Comparison of ENCODE assay signal across 12 cellular contexts in the genomic region with DNA sequence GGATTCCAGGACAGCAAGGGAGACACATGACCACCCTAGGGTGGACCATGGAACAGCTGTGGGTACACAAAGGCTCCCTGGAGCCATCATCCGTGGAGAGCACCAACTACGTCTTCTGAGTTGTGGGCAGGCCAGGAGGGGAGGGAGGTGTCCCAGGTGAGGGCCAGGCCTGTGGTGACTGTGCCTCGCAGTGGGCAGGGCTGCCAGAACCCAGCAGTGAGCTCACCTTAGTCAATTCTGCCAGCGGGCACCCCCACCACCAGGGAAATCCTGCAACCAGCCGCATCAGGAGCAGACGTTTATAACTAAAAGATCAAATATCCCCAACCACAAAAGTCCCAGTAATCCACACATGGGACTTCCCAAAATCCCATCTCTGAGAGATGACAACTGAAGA. TPM values are rescaled to one million over a fixed set of nuclear protein-coding genes. Genes with fewer than 3 reads are reported as not detected.
A peak's percentile ranks its signal among the peaks of the same experiment; 100 is the strongest.
DNase-seq lines count a peak whose midpoint lies in the region; ATAC-seq, FAIRE-seq and TF ChIP-seq lines count a peak whose summit lies in the region.
"Had no signal": no experiment of that assay in that cellular context is flagged by ENCODE, and none has a peak within 500 bp of the region (broad histone marks: within the 10 kb centered on the region; RNA-seq: fewer than 3 reads in every experiment).

No MANE protein-coding gene starts in this region.

- H3K27me3 ChIP-seq in HepG2 (ENCODE audit: control insufficient read depth in 1 of 2, insufficient read depth in 2 of 2, low read length in 2 of 2) = no peaks in the 10 kb centered on the region
- H3K27me3 ChIP-seq in stomach = no peaks in the 10 kb centered on the region
- no peaks in the 10 kb centered on the region for H3K27me3 ChIP-seq in ovary

- H2AFZ ChIP-seq in HepG2 (ENCODE audit: low read length) = no peak overlapping the region

- H3K9ac ChIP-seq in HepG2 (ENCODE audit: insufficient read depth, low read depth, low read length) = no peak overlapping the region
- H3K9ac ChIP-seq: SK-N-SH had no signal

- H3K36me3 ChIP-seq in HEK293 (ENCODE audit: control insufficient read depth in 2 of 2, insufficient read depth in 1 of 2, low read length in 2 of 2) (no peaks in the 10 kb centered on the region), HepG2 (replicated peaks in 1 of 2; ENCODE audit: control insufficient read depth in 1 of 2, insufficient read depth in 2 of 2, low read length in 2 of 2) (peaks cover 0 to 6% of the 10 kb centered on the region in 2 experiments; a peak in 1 of 5 replicates), stomach (no peaks in the 10 kb centered on the region), ovary (no peaks in the 10 kb centered on the region)

- peaks cover 94% of the 10 kb centered on the region for H3K79me2 ChIP-seq in HepG2 (ENCODE audit: insufficient read depth, low read length)

- no TSS peak for BruUV-seq in HepG2 (replicated peaks; lab: Mats Ljungman, UMichigan)

- H3K27me3 Mint-ChIP-seq in activated T-helper 17 cell treated with anti-CD3 and anti-CD28 coated beads, Interleukin-2, amount 50 U/mL, for 72 hours = no peaks in the 10 kb centered on the region
- H3K27me3 Mint-ChIP-seq: activated B cell treated with CpG ODN at 0.5 μM for 24 hours had no signal

- FAIRE-seq in HepG2 (lab: Jason Lieb, UNC) = no peak

- H3K27ac ChIP-seq in HEK293 (ENCODE audit: extremely low read depth, low read depth, low read length) = no peak overlapping the region
- H3K27ac ChIP-seq in HepG2 (ENCODE audit: extremely low read length, insufficient read depth, low read length) = no peak overlapping the region
- H3K27ac ChIP-seq in stomach = peak overlapping the region in 4 of 5 donors; percentile 13 to 75 (median 71)
- H3K27ac ChIP-seq in ovary = no peak overlapping the region

- peak overlapping the region; percentile 18 for H3K27ac Mint-ChIP-seq in activated T-helper 17 cell treated with anti-CD3 and anti-CD28 coated beads, Interleukin-2, amount 50 U/mL, for 72 hours
- H3K27ac Mint-ChIP-seq: activated B cell treated with CpG ODN at 0.5 μM for 24 hours had no signal

- H3K9me3 Mint-ChIP-seq in activated T-helper 17 cell treated with anti-CD3 and anti-CD28 coated beads, Interleukin-2, amount 50 U/mL, for 72 hours = no peaks in the 10 kb centered on the region
- H3K9me3 Mint-ChIP-seq: activated B cell treated with CpG ODN at 0.5 μM for 24 hours had no signal

- ATAC-seq in activated T-helper 17 cell treated with anti-CD3 and anti-CD28 coated beads, Interleukin-2, amount 50 U/mL, for 72 hours (replicated peaks) = no peak
- ATAC-seq in HepG2 (no peak), GM21367 (IDR thresholded peaks at IDR 0.05; ENCODE audit: unreplicated experiment) (no peak)

- H3K36me3 Mint-ChIP-seq in activated T-helper 17 cell treated with anti-CD3 and anti-CD28 coated beads, Interleukin-2, amount 50 U/mL, for 72 hours (ENCODE audit: low read depth) = no peaks in the 10 kb centered on the region

- peaks cover 55% of the 10 kb centered on the region for H3K4me1 Mint-ChIP-seq in activated T-helper 17 cell treated with anti-CD3 and anti-CD28 coated beads, Interleukin-2, amount 50 U/mL, for 72 hours

- no peaks in the 10 kb centered on the region for H3K9me3 ChIP-seq in HEK293 (ENCODE audit: control insufficient read depth, insufficient read depth, low read depth, low read length)
- H3K9me3 ChIP-seq in HepG2 (ENCODE audit: low read length) = no peaks in the 10 kb centered on the region
- H3K9me3 ChIP-seq in stomach = no peaks in the 10 kb centered on the region
- no peaks in the 10 kb centered on the region for H3K9me3 ChIP-seq in ovary
- H3K9me3 ChIP-seq: SK-N-SH had no signal

- intact Hi-C loops in HepG2 (cut with micrococcal nuclease; ENCODE audit: unreplicated experiment) (no loop called here), stomach (cut with DNase I; ENCODE audit: low total_unique reads) (no loop called here), ovary (cut with DNase I) (no loop called here)

- H3K4me3 ChIP-seq in HEK293 (ENCODE audit: low read depth, low read length) = no peak overlapping the region
- no peak overlapping the region for H3K4me3 ChIP-seq in HepG2 (replicated peaks in 1 of 3; ENCODE audit: insufficient read depth in 1 of 3, low read depth in 2 of 3, low read length in 3 of 3)
- H3K4me3 ChIP-seq in stomach = no peak overlapping the region
- no peak overlapping the region for H3K4me3 ChIP-seq in ovary

- no peak for TF ChIP-seq RAD21 in HepG2 (CRISPR knock-in tag; IDR thresholded peaks at IDR 0.05)

- CTCF ChIA-PET in HEK293 (lab: Yijun Ruan, JAX) = interaction anchor here (0.5 to 2.1 kb wide), 7 partner anchors 10 to 51 kb away, joined by 3 to 4 read pairs (median 4); no protein-coding TSS in a partner anchor
- CTCF ChIA-PET in HepG2 (lab: Yijun Ruan, JAX; ENCODE audit: low intra/inter-chr PET ratio, low total read pairs) = no interaction called here

- H4K20me1 ChIP-seq in HepG2 (ENCODE audit: insufficient read depth, low read length) = peaks cover 79% of the 10 kb centered on the region; the same call in 1 of the 2 replicates

- TF ChIP-seq POLR2A in HepG2 (IDR thresholded peaks at IDR 0.05; ENCODE audit: insufficient read depth in 1 of 2, low read depth in 2 of 2, low read length in 2 of 2) (no peak), stomach (IDR thresholded peaks at IDR 0.05) (no peak), ovary (IDR thresholded peaks at IDR 0.05) (no peak)

- TF ChIP-seq CTCF in HEK293 (tag by site-specific recombination; IDR thresholded peaks at IDR 0.05) = no peak
- no peak for TF ChIP-seq CTCF in HepG2 (CRISPR knock-in tag; IDR thresholded peaks at IDR 0.05)
- no peak for TF ChIP-seq CTCF in stomach (IDR thresholded peaks at IDR 0.05)
- TF ChIP-seq CTCF in ovary (IDR thresholded peaks at IDR 0.05) = no peak

- H3K4me3 Mint-ChIP-seq in activated T-helper 17 cell treated with anti-CD3 and anti-CD28 coated beads, Interleukin-2, amount 50 U/mL, for 72 hours = peak overlapping the region; percentile 54

- DNase-seq in HepG2 (ENCODE audit: low spot score) (no peak), stomach (no peak), ovary (no peak)
- DNase-seq in stimulated activated naive CD4-positive, alpha-beta T cell treated with Interleukin-2 at 50 U/mL for 16 hours (lab: John Stamatoyannopoulos, UW) = no peak
- DNase-seq in stimulated activated CD4-positive, alpha-beta T cell treated with anti-CD3 and anti-CD28 coated beads, Interleukin-2, amount 100 ng/mL, for 48 hours = no peak
- DNase-seq: activated B cell treated with CpG ODN at 0.5 μM for 24 hours; activated effector memory CD4-positive, alpha-beta T cell treated with anti-CD3 and anti-CD28 coated beads, Interleukin-2, amount 50 U/mL, for 16 hours; MM.1S had no signal

- in situ Hi-C loops in HepG2 (cut with HindIII; ENCODE audit: extremely low pct_ligation_motif_present, low pct_unique_long_range_greater_than_20kb) = no loop called here

- TF ChIP-seq EP300 in HepG2 (IDR thresholded peaks at IDR 0.05; ENCODE audit: low read depth in 2 of 2, low read length in 2 of 2) (no peak), HepG2 (CRISPR knock-in tag; IDR thresholded peaks at IDR 0.05; ENCODE audit: borderline replicate concordance) (no peak), stomach (IDR thresholded peaks at IDR 0.05) (no peak), ovary (IDR thresholded peaks at IDR 0.05) (no peak)

- no peak overlapping the region for H3K4me2 ChIP-seq in HepG2 (ENCODE audit: low read depth, low read length)
- H3K4me2 ChIP-seq: SK-N-SH had no signal

- WGBS in HepG2 (ENCODE audit: low lambda C conversion rate) = 92% methylated on average over 2 of the region's 6 CpGs
- 52 to 64% (median 60%) methylated on average over 4 to 6 of the region's 6 CpGs for WGBS in stomach, 5 donors
- 83 to 96% (median 86%) methylated on average over 5 to 6 of the region's 6 CpGs for WGBS in ovary, 3 donors

- H3K4me1 ChIP-seq in HEK293 (ENCODE audit: control insufficient read depth, insufficient read depth, low read length) (no peaks in the 10 kb centered on the region; the same call in 1 of the 2 replicates), HepG2 (ENCODE audit: insufficient read depth, low read length) (peaks cover 55% of the 10 kb centered on the region), stomach (peaks cover 83 to 100% (median 97%) of the 10 kb centered on the region in 4 donors), ovary (ENCODE audit: insufficient read depth) (peaks cover 43% of the 10 kb centered on the region)

- POLR2A ChIA-PET in HEK293 (lab: Yijun Ruan, JAX) = interaction anchor here (0.6 kb wide), 1 partner anchor 57 kb away, joined by 5 read pairs; no protein-coding TSS in a partner anchor
- POLR2A ChIA-PET in HepG2 (lab: Yijun Ruan, JAX) = interaction anchor here (1.2 kb wide), 1 partner anchor 12 kb away, joined by 4 read pairs; no protein-coding TSS in a partner anchor

RNA-seq across cellular contexts. Expression of a gene that starts 19.6 kb away (rescaled TPM):
- 10 to 100 TPM; 23.7 to 41.8 TPM for total RNA-seq in activated T-helper 17 cell treated with anti-CD3 and anti-CD28 coated beads, Interleukin-2, amount 50 U/mL, for 72 hours
- total RNA-seq in HepG2 (2016; rRNA removed; fragmentation: Illumina TruSeq; extraction: Trizol) (3.2 and 3.7 TPM in 2 replicates), stomach (10 to 100 TPM in 3 of 5 donors, 1 to 10 TPM in 2; 8.0 to 88.7 (median 13.5) TPM), ovary (10 to 100 TPM in 6 of 7 donors, 1 to 10 TPM in 1; 9.8 to 22.3 (median 19.8) TPM)
- total RNA-seq in HepG2 (2016; cell fraction: cytosol; rRNA removed; fragmentation: Illumina TruSeq; extraction: Trizol; ENCODE audit: low read depth) = 0.71 and 1.1 TPM in 2 replicates
- 2.7 and 4.1 TPM in 2 replicates for total RNA-seq in HepG2 (2016; cell fraction: insoluble cytoplasmic fraction; rRNA removed; fragmentation: Illumina TruSeq; extraction: Trizol)
- total RNA-seq in HepG2 (2016; cell fraction: membrane; rRNA removed; fragmentation: Illumina TruSeq; extraction: Trizol) = 2.3 and 2.5 TPM in 2 replicates
- total RNA-seq in HepG2 (2016; cell fraction: nucleus; rRNA removed; fragmentation: Illumina TruSeq; extraction: Trizol) = 3.3 and 4.8 TPM in 2 replicates
- polyA plus RNA-seq in HepG2 (2011; rRNA removed) (5.4 and 5.8 TPM in 2 replicates), stomach (10 to 100 TPM in 1 of 3 donors, 1 to 10 TPM in 2; 4.1 to 12.7 (median 8.1) TPM), ovary (10 to 100 TPM in 1 of 2 donors, 1 to 10 TPM in 1; 1.6 to 12.3 TPM)
- polyA plus RNA-seq in HepG2 (2011; cell fraction: cytosol; rRNA removed) = 3.2 and 4.3 TPM in 2 replicates
- polyA plus RNA-seq in HepG2 (2011; cell fraction: nucleus; rRNA removed) = 27.1 and 34.7 TPM in 2 replicates
- 7.1 TPM in 2 replicates for polyA plus RNA-seq in HepG2 (2012)
- 0.20 and 0.33 TPM in 2 replicates for polyA plus RNA-seq in HepG2 (2016; cell fraction: cytosol; fragmentation: Illumina TruSeq; extraction: Trizol; ENCODE audit: low read depth)
- polyA plus RNA-seq in HepG2 (2016; cell fraction: insoluble cytoplasmic fraction; fragmentation: Illumina TruSeq; extraction: Trizol; ENCODE audit: low read depth) = 3.1 and 4.0 TPM in 2 replicates
- polyA plus RNA-seq in HepG2 (2016; cell fraction: membrane; fragmentation: Illumina TruSeq; extraction: Trizol; ENCODE audit: low read depth) = 1.0 and 1.1 TPM in 2 replicates
- 5.1 and 5.2 TPM in 2 replicates for polyA plus RNA-seq in HepG2 (2016; cell fraction: nucleus; fragmentation: Illumina TruSeq; extraction: Trizol; ENCODE audit: insufficient read depth, low read depth)
- polyA minus RNA-seq in HepG2 (2011; rRNA and poly(A)+ RNA removed; ENCODE audit: low replicate concordance) = 6.3 and 17.2 TPM in 2 replicates
- polyA minus RNA-seq in HepG2 (2011; cell fraction: cytosol; rRNA and poly(A)+ RNA removed) = 6.0 and 8.8 TPM in 2 replicates
- polyA minus RNA-seq in HepG2 (2011; cell fraction: nucleus; rRNA and poly(A)+ RNA removed) = 12.9 and 14.3 TPM in 2 replicates

RNA-seq across cellular contexts. Expression of a gene that starts 41.1 kb away (rescaled TPM):
- total RNA-seq in activated T-helper 17 cell treated with anti-CD3 and anti-CD28 coated beads, Interleukin-2, amount 50 U/mL, for 72 hours = 100 to 1,000 TPM; 222 to 320 TPM
- total RNA-seq in HepG2 (2016; rRNA removed; fragmentation: Illumina TruSeq; extraction: Trizol) = 75.1 and 81.7 TPM in 2 replicates
- total RNA-seq in HepG2 (2016; cell fraction: cytosol; rRNA removed; fragmentation: Illumina TruSeq; extraction: Trizol; ENCODE audit: low read depth) = 75.9 and 83.0 TPM in 2 replicates
- 78.1 and 87.6 TPM in 2 replicates for total RNA-seq in HepG2 (2016; cell fraction: insoluble cytoplasmic fraction; rRNA removed; fragmentation: Illumina TruSeq; extraction: Trizol)
- total RNA-seq in HepG2 (2016; cell fraction: membrane; rRNA removed; fragmentation: Illumina TruSeq; extraction: Trizol) = 92.2 and 111 TPM in 2 replicates
- 32.7 and 42.9 TPM in 2 replicates for total RNA-seq in HepG2 (2016; cell fraction: nucleus; rRNA removed; fragmentation: Illumina TruSeq; extraction: Trizol)
- 93.9 and 135 TPM in 2 replicates for polyA plus RNA-seq in HepG2 (2011; rRNA removed)
- polyA plus RNA-seq in HepG2 (2011; cell fraction: cytosol; rRNA removed) = 101 and 179 TPM in 2 replicates
- polyA plus RNA-seq in HepG2 (2011; cell fraction: nucleus; rRNA removed) = 159 and 173 TPM in 2 replicates
- 93.8 and 130 TPM in 2 replicates for polyA plus RNA-seq in HepG2 (2012)
- polyA plus RNA-seq in HepG2 (2016; cell fraction: cytosol; fragmentation: Illumina TruSeq; extraction: Trizol; ENCODE audit: low read depth) = 84.6 and 95.1 TPM in 2 replicates
- polyA plus RNA-seq in HepG2 (2016; cell fraction: insoluble cytoplasmic fraction; fragmentation: Illumina TruSeq; extraction: Trizol; ENCODE audit: low read depth) = 107 and 111 TPM in 2 replicates
- polyA plus RNA-seq in HepG2 (2016; cell fraction: membrane; fragmentation: Illumina TruSeq; extraction: Trizol; ENCODE audit: low read depth) = 117 and 126 TPM in 2 replicates
- polyA plus RNA-seq in HepG2 (2016; cell fraction: nucleus; fragmentation: Illumina TruSeq; extraction: Trizol; ENCODE audit: insufficient read depth, low read depth) = 80.5 and 87.9 TPM in 2 replicates
- polyA minus RNA-seq in HepG2 (2011; rRNA and poly(A)+ RNA removed; ENCODE audit: low replicate concordance) = 96.9 and 151 TPM in 2 replicates
- polyA minus RNA-seq in HepG2 (2011; cell fraction: cytosol; rRNA and poly(A)+ RNA removed) = 63.3 and 77.3 TPM in 2 replicates
- polyA minus RNA-seq in HepG2 (2011; cell fraction: nucleus; rRNA and poly(A)+ RNA removed) = 16.6 and 20.1 TPM in 2 replicates
- 100 to 1,000 TPM in 4 of 5 donors, 10 to 100 TPM in 1; 87.8 to 819 (median 197) TPM for total RNA-seq in stomach
- polyA plus RNA-seq in stomach = 100 to 1,000 TPM; 157 to 254 (median 249) TPM
- total RNA-seq in ovary = 100 to 1,000 TPM; 198 to 354 (median 290) TPM
- 100 to 1,000 TPM in 1 of 2 donors, 10 to 100 TPM in 1; 14.1 to 319 TPM for polyA plus RNA-seq in ovary

RNA-seq across cellular contexts. Expression of a gene that starts 55.4 kb away (rescaled TPM):
- total RNA-seq in activated T-helper 17 cell treated with anti-CD3 and anti-CD28 coated beads, Interleukin-2, amount 50 U/mL, for 72 hours = 100 to 1,000 TPM; 116 to 118 TPM
- total RNA-seq in HepG2 (2016; rRNA removed; fragmentation: Illumina TruSeq; extraction: Trizol) (44.6 and 53.1 TPM in 2 replicates), stomach (100 to 1,000 TPM in 2 of 5 donors, 10 to 100 TPM in 3; 30.8 to 513 (median 55.4) TPM), ovary (10 to 100 TPM; 63.5 to 76.7 (median 65.9) TPM)
- 49.9 and 63.5 TPM in 2 replicates for total RNA-seq in HepG2 (2016; cell fraction: cytosol; rRNA removed; fragmentation: Illumina TruSeq; extraction: Trizol; ENCODE audit: low read depth)
- 46.0 and 46.4 TPM in 2 replicates for total RNA-seq in HepG2 (2016; cell fraction: insoluble cytoplasmic fraction; rRNA removed; fragmentation: Illumina TruSeq; extraction: Trizol)
- 90.1 and 104 TPM in 2 replicates for total RNA-seq in HepG2 (2016; cell fraction: membrane; rRNA removed; fragmentation: Illumina TruSeq; extraction: Trizol)
- 20.4 and 21.0 TPM in 2 replicates for total RNA-seq in HepG2 (2016; cell fraction: nucleus; rRNA removed; fragmentation: Illumina TruSeq; extraction: Trizol)
- polyA plus RNA-seq in HepG2 (2011; rRNA removed) (143 and 160 TPM in 2 replicates), stomach (100 to 1,000 TPM in 1 of 3 donors, 10 to 100 TPM in 2; 71.0 to 131 (median 84.5) TPM), ovary (10 to 100 TPM; 52.0 to 78.3 TPM)
- 112 and 130 TPM in 2 replicates for polyA plus RNA-seq in HepG2 (2011; cell fraction: cytosol; rRNA removed)
- polyA plus RNA-seq in HepG2 (2011; cell fraction: nucleus; rRNA removed) = 122 and 125 TPM in 2 replicates
- 61.5 and 85.8 TPM in 2 replicates for polyA plus RNA-seq in HepG2 (2012)
- polyA plus RNA-seq in HepG2 (2016; cell fraction: cytosol; fragmentation: Illumina TruSeq; extraction: Trizol; ENCODE audit: low read depth) = 72.0 and 99.5 TPM in 2 replicates
- polyA plus RNA-seq in HepG2 (2016; cell fraction: insoluble cytoplasmic fraction; fragmentation: Illumina TruSeq; extraction: Trizol; ENCODE audit: low read depth) = 68.6 and 76.3 TPM in 2 replicates
- 121 and 126 TPM in 2 replicates for polyA plus RNA-seq in HepG2 (2016; cell fraction: membrane; fragmentation: Illumina TruSeq; extraction: Trizol; ENCODE audit: low read depth)
- polyA plus RNA-seq in HepG2 (2016; cell fraction: nucleus; fragmentation: Illumina TruSeq; extraction: Trizol; ENCODE audit: insufficient read depth, low read depth) = 62.9 and 64.5 TPM in 2 replicates
- 73.9 and 103 TPM in 2 replicates for polyA minus RNA-seq in HepG2 (2011; rRNA and poly(A)+ RNA removed; ENCODE audit: low replicate concordance)
- 43.1 and 52.2 TPM in 2 replicates for polyA minus RNA-seq in HepG2 (2011; cell fraction: cytosol; rRNA and poly(A)+ RNA removed)
- polyA minus RNA-seq in HepG2 (2011; cell fraction: nucleus; rRNA and poly(A)+ RNA removed) = 20.0 and 23.6 TPM in 2 replicates

Comparison
In these comparisons a context has a peak if more than half of its experiments do, and no peak if none do; other contexts are left out.
1. H3K27ac ChIP-seq: peak in stomach (4 of 5); none in HEK293 (single experiment), HepG2 (single experiment) and ovary (0 of 2).